In the genomic region with DNA sequence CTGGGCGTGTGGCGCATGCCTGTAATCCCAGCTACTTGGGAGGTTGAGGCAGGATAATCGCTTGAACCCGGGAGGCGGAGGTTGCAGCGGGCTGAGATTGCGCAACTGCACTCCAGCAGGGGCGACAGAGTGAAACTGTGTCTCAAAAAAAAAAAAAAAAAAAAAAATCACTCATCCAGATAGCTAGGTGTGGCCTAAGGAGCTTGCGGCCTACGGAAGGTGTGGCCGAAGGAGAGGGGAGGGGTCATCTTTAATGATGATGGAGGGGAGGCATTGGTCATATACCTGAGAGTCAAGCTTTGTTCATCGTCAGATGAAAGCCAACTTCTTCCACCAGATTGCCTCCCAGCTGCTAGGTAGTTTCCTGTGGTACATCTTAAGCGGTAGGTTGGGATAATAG, we compare ENCODE assay signal across 10 cellular contexts. TPM values are rescaled to one million over a fixed set of nuclear protein-coding genes. Genes with fewer than 3 reads are reported as not detected.
DNase-seq lines count a peak whose midpoint lies in the region; ATAC-seq and TF ChIP-seq lines count a peak whose summit lies in the region.
"Had no signal": no experiment of that assay in that cellular context is flagged by ENCODE, and none has a peak within 500 bp of the region (broad histone marks: within the 10 kb centered on the region; RNA-seq: fewer than 3 reads in every experiment).

No MANE protein-coding gene starts in this region.

- H3K4me1 ChIP-seq in neutrophil (ENCODE audit: control insufficient read depth in 1 of 2, insufficient read depth in 1 of 2, low read depth in 1 of 2, low read length in 1 of 2): peaks cover 15 to 18% of the 10 kb centered on the region in 2 experiments

- POLR2A ChIA-PET in HEK293T (lab: Yijun Ruan, JAX): interaction anchor here (1.8 to 2.0 kb wide), 2 partner anchors 23 to 127 kb away, joined by 5 to 6 read pairs; partner anchors contain the start of gene RPL10A

- H3K4me3 ChIP-seq in epithelial cell of esophagus (ENCODE audit: low read length) (no peak overlapping the region), neutrophil (ENCODE audit: low read depth in 1 of 2, low read length in 1 of 2) (no peak overlapping the region)
- H3K4me3 ChIP-seq: lung had no signal

- peaks cover 0 to 2% of the 10 kb centered on the region in 2 donors for H3K9me3 Mint-ChIP-seq in stimulated activated naive B cell treated with anti-CD40 and anti-IgM and Interleukin-4, amounts not matched to agents 10 μg/mL and 1 μg/mL and 100 μg/mL, for 72 hours
- H3K9me3 Mint-ChIP-seq in stimulated activated memory B cell treated with anti-CD40 and anti-IgM and Interleukin-4, amounts not matched to agents 10 μg/mL and 1 μg/mL and 100 μg/mL, for 72 hours: no peaks in the 10 kb centered on the region

- H3K9me3 ChIP-seq in neutrophil: no peaks in the 10 kb centered on the region
- H3K9me3 ChIP-seq: BE2C, ovary had no signal

- no peaks in the 10 kb centered on the region for H3K36me3 ChIP-seq in neutrophil
- H3K36me3 ChIP-seq: ovary had no signal

- CTCF ChIA-PET in HEK293T (lab: Yijun Ruan, JAX): interaction anchor here (0.5 to 4.0 kb wide), 11 partner anchors 12 to 221 kb away, joined by 3 to 42 read pairs (median 3); no protein-coding TSS in a partner anchor

- peaks cover 17% of the 10 kb centered on the region for H3K27me3 ChIP-seq in neutrophil
- H3K27me3 ChIP-seq: BE2C, ovary had no signal

- TF ChIP-seq CTCF in epithelial cell of esophagus (IDR thresholded peaks at IDR 0.05; ENCODE audit: insufficient read depth, low read depth, low read length, missing control alignments) (no peak), neutrophil (IDR thresholded peaks at IDR 0.05) (no peak), GM20000 (IDR thresholded peaks at IDR 0.05; ENCODE audit: extremely low read depth, missing control alignments) (no peak)

- ATAC-seq in stimulated activated naive B cell treated with anti-CD40 and anti-IgM and Interleukin-4, amounts not matched to agents 10 μg/mL and 1 μg/mL and 100 μg/mL, for 72 hours (replicated peaks): no peak
- no peak for ATAC-seq in stimulated activated memory B cell treated with anti-CD40 and anti-IgM and Interleukin-4, amounts not matched to agents 10 μg/mL and 1 μg/mL and 100 μg/mL, for 72 hours

- peak; percentile 61 for DNase-seq in Caki2 (ENCODE audit: low read depth)
- no peak for DNase-seq in HEK293T (ENCODE audit: extremely low spot score)
- peak; percentile 32 for DNase-seq in epithelial cell of esophagus (ENCODE audit: low read depth)
- no peak for DNase-seq in stimulated activated naive B cell treated with anti-CD40 and anti-IgM and Interleukin-4, amounts not matched to agents 10 μg/mL and 1 μg/mL and 100 μg/mL, for 72 hours
- no peak for DNase-seq in GM20000 (ENCODE audit: low spot score)

- in situ Hi-C loops in Caki2 (cut with HindIII; ENCODE audit: low pct_unique_long_range_greater_than_20kb, low sequenced_read_pairs): no loop called here

- peak overlapping the region; percentile 73 for H3K27ac ChIP-seq in neutrophil
- H3K27ac ChIP-seq: ovary had no signal

- no peak overlapping the region for H3K27ac Mint-ChIP-seq in stimulated activated naive B cell treated with anti-CD40 and anti-IgM and Interleukin-4, amounts not matched to agents 10 μg/mL and 1 μg/mL and 100 μg/mL, for 72 hours
- H3K27ac Mint-ChIP-seq in stimulated activated memory B cell treated with anti-CD40 and anti-IgM and Interleukin-4, amounts not matched to agents 10 μg/mL and 1 μg/mL and 100 μg/mL, for 72 hours: no peak overlapping the region

- peaks cover 47% of the 10 kb centered on the region in 2 donors for H3K4me1 Mint-ChIP-seq in stimulated activated naive B cell treated with anti-CD40 and anti-IgM and Interleukin-4, amounts not matched to agents 10 μg/mL and 1 μg/mL and 100 μg/mL, for 72 hours
- H3K4me1 Mint-ChIP-seq in stimulated activated memory B cell treated with anti-CD40 and anti-IgM and Interleukin-4, amounts not matched to agents 10 μg/mL and 1 μg/mL and 100 μg/mL, for 72 hours: peaks cover 52% of the 10 kb centered on the region

- no peaks in the 10 kb centered on the region for H3K27me3 Mint-ChIP-seq in stimulated activated naive B cell treated with anti-CD40 and anti-IgM and Interleukin-4, amounts not matched to agents 10 μg/mL and 1 μg/mL and 100 μg/mL, for 72 hours
- no peaks in the 10 kb centered on the region for H3K27me3 Mint-ChIP-seq in stimulated activated memory B cell treated with anti-CD40 and anti-IgM and Interleukin-4, amounts not matched to agents 10 μg/mL and 1 μg/mL and 100 μg/mL, for 72 hours

- peaks cover 13 to 18% of the 10 kb centered on the region in 2 donors for H3K36me3 Mint-ChIP-seq in stimulated activated naive B cell treated with anti-CD40 and anti-IgM and Interleukin-4, amounts not matched to agents 10 μg/mL and 1 μg/mL and 100 μg/mL, for 72 hours
- H3K36me3 Mint-ChIP-seq in stimulated activated memory B cell treated with anti-CD40 and anti-IgM and Interleukin-4, amounts not matched to agents 10 μg/mL and 1 μg/mL and 100 μg/mL, for 72 hours: peaks cover 9% of the 10 kb centered on the region

- H3K4me3 Mint-ChIP-seq in stimulated activated naive B cell treated with anti-CD40 and anti-IgM and Interleukin-4, amounts not matched to agents 10 μg/mL and 1 μg/mL and 100 μg/mL, for 72 hours: no peak overlapping the region
- H3K4me3 Mint-ChIP-seq in stimulated activated memory B cell treated with anti-CD40 and anti-IgM and Interleukin-4, amounts not matched to agents 10 μg/mL and 1 μg/mL and 100 μg/mL, for 72 hours: no peak overlapping the region

TF ChIP-seq in HEK293T, 16 proteins besides CTCF, POLR2A, EP300 and RAD21:
- TF ChIP-seq BHLHE40 (IDR thresholded peaks at IDR 0.05; ENCODE audit: borderline replicate concordance) (no peak), HDGF (IDR thresholded peaks at IDR 0.05; ENCODE audit: borderline replicate concordance) (no peak), FOXK2 (IDR thresholded peaks at IDR 0.05) (no peak), ZNF384 (IDR thresholded peaks at IDR 0.05) (peak; percentile 82)

RNA-seq across cellular contexts. Expression of gene PPARD, which starts 0.8 kb away (rescaled TPM):
- 2.8 TPM in 2 replicates for total RNA-seq in Caki2 (2014; rRNA removed; shearing (Covaris generic); ENCODE audit: low replicate concordance)

RNA-seq across cellular contexts. Expression of gene DEF6, which starts 43.9 kb away (rescaled TPM):
- 15.2 and 16.5 TPM in 2 replicates for total RNA-seq in Caki2 (2014; rRNA removed; shearing (Covaris generic); ENCODE audit: low replicate concordance)

Comparison
In these comparisons a context has a peak if more than half of its experiments do, and no peak if none do; other contexts are left out.
1. DNase-seq: peak in Caki2 (single experiment) and epithelial cell of esophagus (single experiment); none in HEK293T (single experiment), stimulated activated naive B cell treated with anti-CD40 and anti-IgM and Interleukin-4, amounts not matched to agents 10 μg/mL and 1 μg/mL and 100 μg/mL, for 72 hours (single experiment) and GM20000 (single experiment).